Comparison of ENCODE assay signal across 17 cellular contexts in the genomic region with DNA sequence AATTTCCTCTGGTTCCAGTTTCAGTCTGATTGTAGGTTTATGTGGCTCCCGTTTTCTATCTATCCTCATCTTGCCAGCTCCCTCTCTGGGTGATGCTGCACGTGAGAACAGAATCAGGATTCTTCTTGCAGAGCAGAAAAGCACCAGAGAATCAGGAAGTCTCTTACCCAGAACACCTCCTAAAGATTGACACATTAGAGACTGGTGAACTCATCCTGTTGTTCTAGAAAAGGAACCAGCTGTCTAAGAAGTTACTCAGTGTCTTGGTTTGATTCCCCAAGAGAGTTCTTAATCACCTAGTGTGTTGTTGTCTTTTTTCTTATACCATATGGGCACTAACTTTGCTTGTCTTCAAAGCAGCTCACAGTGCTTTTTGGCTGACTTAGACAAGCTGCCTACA.
DNase-seq lines count a peak whose midpoint lies in the region; ATAC-seq and TF ChIP-seq lines count a peak whose summit lies in the region.
"Had no signal": no experiment of that assay in that cellular context is flagged by ENCODE, and none has a peak within 500 bp of the region (broad histone marks: within the 10 kb centered on the region; RNA-seq: fewer than 3 reads in every experiment).

No MANE protein-coding gene starts in this region.

- H3K27ac ChIP-seq in spleen: no peak overlapping the region
- H3K27ac ChIP-seq: gastrocnemius medialis, right atrium auricular region had no signal

- TF ChIP-seq CTCF in spleen (IDR thresholded peaks at IDR 0.05 in 8 of 11, conservative IDR thresholded peaks at IDR 0.05 in 3 of 11): no peak

- no peaks in the 10 kb centered on the region for H3K9me3 ChIP-seq in spleen
- H3K9me3 ChIP-seq: gastrocnemius medialis, right atrium auricular region had no signal

- H3K4me1 ChIP-seq in spleen: no peaks in the 10 kb centered on the region
- H3K4me1 ChIP-seq: gastrocnemius medialis, right atrium auricular region had no signal

- peaks cover 0 to 6% (median 0%) of the 10 kb centered on the region in 7 donors for H3K27me3 ChIP-seq in spleen (replicated peaks in 1 of 7)
- H3K27me3 ChIP-seq: gastrocnemius medialis, right atrium auricular region had no signal

- ATAC-seq in GM18502 (IDR thresholded peaks at IDR 0.05; ENCODE audit: poor library complexity, unreplicated experiment) (peak; percentile 65), GM21825 (IDR thresholded peaks at IDR 0.05; ENCODE audit: unreplicated experiment) (peak; percentile 82), GM21390 (IDR thresholded peaks at IDR 0.05; ENCODE audit: unreplicated experiment) (no peak)
- ATAC-seq: activated CD4-positive, CD25-positive, alpha-beta regulatory T cell treated with anti-CD3 and anti-CD28 coated beads, Interleukin-2, amount 50 U/mL, for 24 hours; gastrocnemius medialis; naive thymus-derived CD4-positive, alpha-beta T cell had no signal

- intact Hi-C loops in spleen (cut with DNase I; ENCODE audit: low total_unique reads): no loop called here

- no peak for TF ChIP-seq POLR2A in spleen (IDR thresholded peaks at IDR 0.05)

- no peaks in the 10 kb centered on the region for H3K36me3 ChIP-seq in spleen
- H3K36me3 ChIP-seq: gastrocnemius medialis, right atrium auricular region had no signal

- peak; percentile 95 for DNase-seq in LHCN-M2 (ENCODE audit: low read depth)
- DNase-seq in iris pigment epithelial cell (ENCODE audit: low read depth): peak; percentile 52
- no peak for DNase-seq in HK-2 (ENCODE audit: unreplicated experiment)
- DNase-seq in spleen: no peak
- no peak for DNase-seq in medulla oblongata (ENCODE audit: extremely low spot score)
- DNase-seq: amygdala; gastrocnemius medialis; kidney; naive thymus-derived CD4-positive, alpha-beta T cell; NCI-H1436 treated with DMSO at 0.1 percent for 48 hours; NK-92 treated with Interleukin-12 subunit alpha and Interleukin-12 subunit beta, amount 100 ng/mL, for 24 hours; substantia nigra had no signal

- H3K4me3 ChIP-seq in spleen: no peak overlapping the region
- H3K4me3 ChIP-seq: gastrocnemius medialis, right atrium auricular region had no signal

- 41 to 56% (median 53%) methylated on average over 2 of the region's 2 CpGs for WGBS in spleen, 5 donors

Comparison
In these comparisons a context has a peak if more than half of its experiments do, and no peak if none do; other contexts are left out.
1. DNase-seq: peak in LHCN-M2 (single experiment) and iris pigment epithelial cell (single experiment); none in HK-2 (single experiment), spleen (single experiment) and medulla oblongata (single experiment).